Comparison of ENCODE assay signal across 8 cellular contexts in the genomic region with DNA sequence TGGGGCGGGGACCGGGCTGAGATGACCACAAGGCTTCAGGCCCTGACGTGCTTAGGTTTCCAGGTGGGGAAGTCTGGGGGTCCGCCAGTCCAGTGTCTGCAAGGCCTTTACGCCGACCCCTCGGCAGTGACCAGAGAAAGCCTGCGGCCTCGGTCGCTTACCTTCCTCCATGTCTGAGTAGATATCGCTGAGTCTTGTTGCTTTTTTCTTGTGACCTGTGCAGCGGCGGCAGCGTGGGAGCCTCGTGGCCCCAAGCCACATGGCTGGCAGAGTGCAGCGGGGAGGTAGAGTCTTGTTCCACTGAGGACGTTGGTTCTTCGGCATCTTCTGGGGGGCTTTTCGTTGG. TPM values are rescaled to one million over a fixed set of nuclear protein-coding genes. Genes with fewer than 3 reads are reported as not detected.
DNase-seq lines count a peak whose midpoint lies in the region; ATAC-seq and TF ChIP-seq lines count a peak whose summit lies in the region.

No MANE protein-coding gene starts in this region.

- peak overlapping the region; percentile 82 to 97 (median 94) for H3K27ac ChIP-seq in gastrocnemius medialis

- peak overlapping the region; percentile 99 for H3K4me3 ChIP-seq in fibroblast of the aortic adventitia (ENCODE audit: low read depth, low read length)
- H3K4me3 ChIP-seq in gastrocnemius medialis: peak overlapping the region; percentile 75 to 99 (median 92)

- in situ Hi-C loops in gastrocnemius medialis (cut with MboI; ENCODE audit: low sequenced_read_pairs in 4 of 4) (no loop called here), GM13977 (cut with MboI; ENCODE audit: low pct_unique_long_range_greater_than_20kb, low sequenced_read_pairs, unreplicated experiment) (no loop called here), G401 (cut with HindIII; ENCODE audit: low sequenced_read_pairs) (no loop called here)

- peaks cover 86% of the 10 kb centered on the region for H3K36me3 Mint-ChIP-seq in activated CD8-positive, alpha-beta T cell treated with anti-CD3 and anti-CD28 coated beads for 36 hours (ENCODE audit: low read depth)

- H3K9me3 ChIP-seq in gastrocnemius medialis: no peaks in the 10 kb centered on the region

- peaks cover 49% of the 10 kb centered on the region for H3K4me1 Mint-ChIP-seq in activated CD8-positive, alpha-beta T cell treated with anti-CD3 and anti-CD28 coated beads for 36 hours (ENCODE audit: low read depth)

- peak; percentile 30 for ATAC-seq in HG03354 (IDR thresholded peaks at IDR 0.05; ENCODE audit: poor library complexity, severe bottlenecking, unreplicated experiment)
- ATAC-seq in activated CD8-positive, alpha-beta T cell treated with anti-CD3 and anti-CD28 coated beads for 36 hours: peak; percentile 11
- ATAC-seq in gastrocnemius medialis: peak; percentile 13 to 26

- H3K36me3 ChIP-seq in gastrocnemius medialis: peaks cover 0 to 47% of the 10 kb centered on the region in 2 donors

- peak overlapping the region; percentile 99 for H3K27ac Mint-ChIP-seq in activated CD8-positive, alpha-beta T cell treated with anti-CD3 and anti-CD28 coated beads for 36 hours

- peaks cover 12 to 16% of the 10 kb centered on the region in 2 donors for H3K4me1 ChIP-seq in gastrocnemius medialis

- intact Hi-C loops in activated CD8-positive, alpha-beta T cell treated with anti-CD3 and anti-CD28 coated beads for 36 hours (cut with micrococcal nuclease): loop anchor here (2.0 kb wide), 1 partner anchor 20 kb away; a partner anchor contains a TSS
- intact Hi-C loops in gastrocnemius medialis (cut with DNase I; ENCODE audit: low total_unique reads): loop anchor here (1.0 kb wide), 5 partner anchors 19 to 350 kb away; a partner anchor contains a TSS

- H3K9me3 Mint-ChIP-seq in activated CD8-positive, alpha-beta T cell treated with anti-CD3 and anti-CD28 coated beads for 36 hours: no peaks in the 10 kb centered on the region

- no peaks in the 10 kb centered on the region for H3K27me3 Mint-ChIP-seq in activated CD8-positive, alpha-beta T cell treated with anti-CD3 and anti-CD28 coated beads for 36 hours

- no peak for TF ChIP-seq POLR2A in gastrocnemius medialis (IDR thresholded peaks at IDR 0.05)

- CTCF ChIA-PET in activated CD8-positive, alpha-beta T cell treated with anti-CD3 and anti-CD28 coated beads for 36 hours (lab: Charles Lee): interaction anchor here (0.8 to 2.4 kb wide), 7 partner anchors 14 to 79 kb away, joined by 3 to 13 read pairs (median 3); a partner anchor contains a TSS

- DNase-seq in activated CD8-positive, alpha-beta memory T cell treated with anti-CD3 and anti-CD28 coated beads for 4 hours (ENCODE audit: low read depth in 2 of 2): peak; percentile 22 to 32
- no peak for DNase-seq in activated CD8-positive, alpha-beta memory T cell treated with anti-CD3 and anti-CD28 coated beads, Interleukin-2, amount 50 U/mL, for 48 hours
- peak; percentile 59 for DNase-seq in activated CD8-positive, alpha-beta T cell treated with anti-CD3 and anti-CD28 coated beads for 36 hours
- DNase-seq in fibroblast of the aortic adventitia (ENCODE audit: low read depth): no peak
- peak in 1 of 2 donors; percentile 30 for DNase-seq in gastrocnemius medialis
- no peak for DNase-seq in GM13977 (ENCODE audit: low spot score)
- no peak for DNase-seq in G401 (ENCODE audit: low spot score)

- TF ChIP-seq CTCF in activated CD8-positive, alpha-beta T cell treated with anti-CD3 and anti-CD28 coated beads for 36 hours (IDR thresholded peaks at IDR 0.05): no peak
- TF ChIP-seq CTCF in fibroblast of the aortic adventitia (IDR thresholded peaks at IDR 0.05; ENCODE audit: insufficient read depth, low read length): no peak
- TF ChIP-seq CTCF in gastrocnemius medialis (IDR thresholded peaks at IDR 0.05 in 4 of 5, conservative IDR thresholded peaks at IDR 0.05 in 1 of 5): no peak
- TF ChIP-seq CTCF in GM13977 (IDR thresholded peaks at IDR 0.05; ENCODE audit: extremely low read depth, insufficient read depth, missing control alignments): no peak

- H3K27me3 ChIP-seq in gastrocnemius medialis: no peaks in the 10 kb centered on the region

- peak overlapping the region; percentile 97 for H3K4me3 Mint-ChIP-seq in activated CD8-positive, alpha-beta T cell treated with anti-CD3 and anti-CD28 coated beads for 36 hours

- POLR2A ChIA-PET in activated CD8-positive, alpha-beta T cell treated with anti-CD3 and anti-CD28 coated beads for 36 hours (lab: Charles Lee): interaction anchor here (0.6 to 12.5 kb wide), 13 partner anchors 9 to 334 kb away, joined by 3 to 250 read pairs (median 8); a partner anchor contains a TSS

RNA-seq across cellular contexts. Expression of a gene that starts 0.3 kb away (rescaled TPM):
- 100 to 1,000 TPM; 210 to 215 TPM for total RNA-seq in activated CD8-positive, alpha-beta T cell treated with anti-CD3 and anti-CD28 coated beads for 36 hours
- total RNA-seq in fibroblast of the aortic adventitia (ENCODE audit: low replicate concordance): 37.2 and 45.3 TPM in 2 replicates
- total RNA-seq in gastrocnemius medialis: 10 to 100 TPM; 37.2 to 76.7 (median 71.1) TPM
- total RNA-seq in G401 (2014; rRNA removed; shearing (Covaris generic)): 137 and 202 TPM in 2 replicates

RNA-seq across cellular contexts. Expression of a gene that starts 19.7 kb away (rescaled TPM):
- total RNA-seq in activated CD8-positive, alpha-beta T cell treated with anti-CD3 and anti-CD28 coated beads for 36 hours: 10 to 100 TPM; 68.6 to 72.2 TPM
- total RNA-seq in fibroblast of the aortic adventitia (ENCODE audit: low replicate concordance): 14.3 and 22.8 TPM in 2 replicates
- total RNA-seq in gastrocnemius medialis: 10 to 100 TPM; 13.3 to 26.5 (median 17.1) TPM
- total RNA-seq in G401 (2014; rRNA removed; shearing (Covaris generic)): 3.8 and 7.0 TPM in 2 replicates

RNA-seq across cellular contexts. Expression of a gene that starts 32.4 kb away (rescaled TPM):
- total RNA-seq in activated CD8-positive, alpha-beta T cell treated with anti-CD3 and anti-CD28 coated beads for 36 hours: 10 to 100 TPM; 68.5 to 70.9 TPM
- 28.3 and 35.6 TPM in 2 replicates for total RNA-seq in fibroblast of the aortic adventitia (ENCODE audit: low replicate concordance)
- total RNA-seq in gastrocnemius medialis: 10 to 100 TPM; 15.9 to 32.7 (median 28.6) TPM
- 59.7 and 62.5 TPM in 2 replicates for total RNA-seq in G401 (2014; rRNA removed; shearing (Covaris generic))

Comparison
In these comparisons a context has a peak if more than half of its experiments do, and no peak if none do; other contexts are left out.
1. DNase-seq: peak in activated CD8-positive, alpha-beta memory T cell treated with anti-CD3 and anti-CD28 coated beads for 4 hours (2 of 2) and activated CD8-positive, alpha-beta T cell treated with anti-CD3 and anti-CD28 coated beads for 36 hours (single experiment); none in activated CD8-positive, alpha-beta memory T cell treated with anti-CD3 and anti-CD28 coated beads, Interleukin-2, amount 50 U/mL, for 48 hours (single experiment), fibroblast of the aortic adventitia (single experiment), GM13977 (single experiment) and G401 (single experiment).
2. Peak in every context shown above with its lines, with median percentiles within 50 percentile points of each other: ATAC-seq.